In genomic region chr19:11125994-11126685, GRCh38 we compare ENCODE assay signal across 9 cellular contexts.
DNase-seq lines count a peak whose midpoint lies in the region; ATAC-seq lines count a peak whose summit lies in the region.
"Had no signal": no experiment of that assay in that cellular context is flagged by ENCODE, and none has a peak within 500 bp of the region (broad histone marks: within the 10 kb centered on the region; RNA-seq: fewer than 3 reads in every experiment).

No MANE protein-coding gene starts in this region.

- peak; percentile 82 for ATAC-seq in effector memory CD8-positive, alpha-beta T cell (replicated peaks)
- no peak for ATAC-seq in HG03108 (IDR thresholded peaks at IDR 0.05; ENCODE audit: unreplicated experiment)

- DNase-seq in AG08395 (ENCODE audit: low spot score): peak; percentile 71
- DNase-seq in GM19238 (ENCODE audit: insufficient read length, low spot score): peak; percentile 42
- peak; percentile 76 for DNase-seq in NCI-H69 (lab: John Stamatoyannopoulos, UW)
- DNase-seq in activated CD8-positive, alpha-beta memory T cell treated with anti-CD3 and anti-CD28 coated beads for 24 hours: peak; percentile 89
- DNase-seq in effector memory CD8-positive, alpha-beta T cell: peak; percentile 72 to 76 (median 75)
- peak; percentile 70 for DNase-seq in midbrain (lab: John Stamatoyannopoulos, UW)
- peak; percentile 46 to 58 for DNase-seq in stimulated activated CD8-positive, alpha-beta memory T cell treated with anti-CD3 and anti-CD28 coated beads, Interleukin-4, amount 100 ng/mL, for 4 hours (ENCODE audit: low read depth in 2 of 2, low spot score in 1 of 2)

- H3K36me3 Mint-ChIP-seq in effector memory CD8-positive, alpha-beta T cell (ENCODE audit: insufficient read depth): peaks cover 65% of the 10 kb centered on the region

- H3K27me3 Mint-ChIP-seq in effector memory CD8-positive, alpha-beta T cell: no peaks in the 10 kb centered on the region
- H3K27me3 Mint-ChIP-seq: stimulated activated naive CD8-positive, alpha-beta T cell treated with anti-CD3 and anti-CD28 coated beads, Interleukin-15, Interleukin-2, amounts not matched to agents 100 ng/mL and 50 ng/mL, for 24 hours had no signal

- H3K9me3 Mint-ChIP-seq in effector memory CD8-positive, alpha-beta T cell: no peaks in the 10 kb centered on the region
- H3K9me3 Mint-ChIP-seq: stimulated activated naive CD8-positive, alpha-beta T cell treated with anti-CD3 and anti-CD28 coated beads, Interleukin-15, Interleukin-2, amounts not matched to agents 100 ng/mL and 50 ng/mL, for 24 hours had no signal

- H3K4me1 Mint-ChIP-seq in effector memory CD8-positive, alpha-beta T cell (ENCODE audit: low read depth in 2 of 2): peaks cover 4 to 9% of the 10 kb centered on the region in 2 donors

- H3K27ac Mint-ChIP-seq in effector memory CD8-positive, alpha-beta T cell: no peak overlapping the region
- H3K27ac Mint-ChIP-seq: stimulated activated naive CD8-positive, alpha-beta T cell treated with anti-CD3 and anti-CD28 coated beads, Interleukin-15, Interleukin-2, amounts not matched to agents 100 ng/mL and 50 ng/mL, for 24 hours had no signal

- H3K4me3 Mint-ChIP-seq in effector memory CD8-positive, alpha-beta T cell: no peak overlapping the region
- H3K4me3 Mint-ChIP-seq: stimulated activated naive CD8-positive, alpha-beta T cell treated with anti-CD3 and anti-CD28 coated beads, Interleukin-15, Interleukin-2, amounts not matched to agents 100 ng/mL and 50 ng/mL, for 24 hours had no signal
